Comparison of ENCODE assay signal across 1 cellular context in the genomic region with DNA sequence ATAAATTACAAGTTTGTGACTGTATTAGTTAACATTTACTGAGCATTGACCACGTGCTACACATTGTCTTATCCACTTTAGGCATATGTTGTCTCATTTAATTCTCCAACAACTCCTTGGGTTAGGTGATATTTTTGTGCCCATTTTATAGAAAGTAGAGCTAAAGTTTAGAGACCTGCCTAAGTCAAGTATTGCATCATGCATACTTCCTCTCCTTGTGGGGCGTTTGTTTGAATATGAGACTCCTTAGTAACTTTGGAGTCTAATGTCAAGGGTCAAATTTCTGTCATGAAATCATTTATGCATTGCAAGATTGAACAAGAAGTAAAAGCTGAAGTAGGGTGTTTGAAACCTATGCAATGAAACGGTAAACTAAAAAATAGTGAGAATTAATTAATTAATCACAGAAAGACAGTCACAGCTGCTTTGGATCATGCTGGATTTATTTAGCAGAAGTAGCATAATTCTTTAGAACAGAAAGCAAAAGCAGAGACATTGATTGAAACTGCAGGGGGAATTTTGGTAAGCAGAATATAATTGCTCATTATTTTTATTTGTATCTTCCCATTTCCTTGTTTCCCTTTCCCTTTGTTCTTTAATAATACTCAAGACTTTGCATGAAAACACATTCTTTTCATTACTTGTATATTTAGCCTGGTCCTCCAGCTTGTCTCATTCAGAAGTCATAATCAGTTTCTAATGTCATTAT.
TF ChIP-seq lines count a peak whose summit lies in the region.

No MANE protein-coding gene starts in this region.

TF ChIP-seq in SK-N-SH, 30 proteins besides CTCF, POLR2A, EP300 and RAD21 (continued from another document):
- no peak for TF ChIP-seq ZBTB33 (IDR thresholded peaks at IDR 0.05; ENCODE audit: borderline replicate concordance, low read depth)
